ENCODE assay signal across 2 cellular contexts in the genomic region with DNA sequence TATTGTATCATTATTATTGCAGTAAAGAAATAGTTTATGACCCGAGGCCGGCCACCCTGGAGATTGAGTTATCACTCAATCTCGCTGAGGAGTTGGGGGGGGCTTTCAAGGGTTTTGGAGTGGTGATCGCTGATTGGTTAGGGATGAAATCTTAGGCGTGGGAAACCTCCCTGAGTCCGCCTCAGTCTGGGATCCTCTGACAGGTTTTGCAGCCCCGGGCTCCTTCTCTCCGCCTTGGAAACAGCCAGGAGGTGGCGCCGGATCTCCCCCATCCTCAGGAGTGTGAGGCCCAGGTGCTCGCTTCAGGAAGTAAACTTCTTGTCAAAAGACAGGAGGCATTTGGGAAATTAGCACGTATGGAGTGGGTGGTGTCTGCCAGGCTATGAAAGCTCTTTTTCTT.
TF ChIP-seq lines count a peak whose summit lies in the region.

No MANE protein-coding gene starts in this region.

TF ChIP-seq in HEK293, 187 proteins besides CTCF, POLR2A, EP300 and RAD21 (continued from another document and continues in another):
- TF ChIP-seq, protein P1, sequence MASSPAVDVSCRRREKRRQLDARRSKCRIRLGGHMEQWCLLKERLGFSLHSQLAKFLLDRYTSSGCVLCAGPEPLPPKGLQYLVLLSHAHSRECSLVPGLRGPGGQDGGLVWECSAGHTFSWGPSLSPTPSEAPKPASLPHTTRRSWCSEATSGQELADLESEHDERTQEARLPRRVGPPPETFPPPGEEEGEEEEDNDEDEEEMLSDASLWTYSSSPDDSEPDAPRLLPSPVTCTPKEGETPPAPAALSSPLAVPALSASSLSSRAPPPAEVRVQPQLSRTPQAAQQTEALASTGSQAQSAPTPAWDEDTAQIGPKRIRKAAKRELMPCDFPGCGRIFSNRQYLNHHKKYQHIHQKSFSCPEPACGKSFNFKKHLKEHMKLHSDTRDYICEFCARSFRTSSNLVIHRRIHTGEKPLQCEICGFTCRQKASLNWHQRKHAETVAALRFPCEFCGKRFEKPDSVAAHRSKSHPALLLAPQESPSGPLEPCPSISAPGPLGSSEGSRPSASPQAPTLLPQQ (tag by site-specific recombination; IDR thresholded peaks at IDR 0.05) = no peak
- TF ChIP-seq, protein P2, sequence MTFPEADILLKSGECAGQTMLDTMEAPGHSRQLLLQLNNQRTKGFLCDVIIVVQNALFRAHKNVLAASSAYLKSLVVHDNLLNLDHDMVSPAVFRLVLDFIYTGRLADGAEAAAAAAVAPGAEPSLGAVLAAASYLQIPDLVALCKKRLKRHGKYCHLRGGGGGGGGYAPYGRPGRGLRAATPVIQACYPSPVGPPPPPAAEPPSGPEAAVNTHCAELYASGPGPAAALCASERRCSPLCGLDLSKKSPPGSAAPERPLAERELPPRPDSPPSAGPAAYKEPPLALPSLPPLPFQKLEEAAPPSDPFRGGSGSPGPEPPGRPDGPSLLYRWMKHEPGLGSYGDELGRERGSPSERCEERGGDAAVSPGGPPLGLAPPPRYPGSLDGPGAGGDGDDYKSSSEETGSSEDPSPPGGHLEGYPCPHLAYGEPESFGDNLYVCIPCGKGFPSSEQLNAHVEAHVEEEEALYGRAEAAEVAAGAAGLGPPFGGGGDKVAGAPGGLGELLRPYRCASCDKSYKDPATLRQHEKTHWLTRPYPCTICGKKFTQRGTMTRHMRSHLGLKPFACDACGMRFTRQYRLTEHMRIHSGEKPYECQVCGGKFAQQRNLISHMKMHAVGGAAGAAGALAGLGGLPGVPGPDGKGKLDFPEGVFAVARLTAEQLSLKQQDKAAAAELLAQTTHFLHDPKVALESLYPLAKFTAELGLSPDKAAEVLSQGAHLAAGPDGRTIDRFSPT (tag by site-specific recombination; IDR thresholded peaks at IDR 0.05) = no peak
- TF ChIP-seq ZNF654 (tag by site-specific recombination; IDR thresholded peaks at IDR 0.05; ENCODE audit: low read depth) (peak; percentile 52), ZNF776 (tag by site-specific recombination; IDR thresholded peaks at IDR 0.05; ENCODE audit: borderline replicate concordance) (no peak), ZNF133 (tag by site-specific recombination; IDR thresholded peaks at IDR 0.05) (no peak), ZNF555 (tag by site-specific recombination; conservative IDR thresholded peaks at IDR 0.05) (no peak), ZBTB17 (tag by site-specific recombination; IDR thresholded peaks at IDR 0.05) (peak; percentile 60; the same call in 1 of the 2 replicates), ZNF426 (tag by site-specific recombination; IDR thresholded peaks at IDR 0.05) (no peak), KLF8 (tag by site-specific recombination; IDR thresholded peaks at IDR 0.05) (no peak), ZNF311 (tag by site-specific recombination; IDR thresholded peaks at IDR 0.05; ENCODE audit: borderline replicate concordance) (no peak)
- TF ChIP-seq, protein P3, sequence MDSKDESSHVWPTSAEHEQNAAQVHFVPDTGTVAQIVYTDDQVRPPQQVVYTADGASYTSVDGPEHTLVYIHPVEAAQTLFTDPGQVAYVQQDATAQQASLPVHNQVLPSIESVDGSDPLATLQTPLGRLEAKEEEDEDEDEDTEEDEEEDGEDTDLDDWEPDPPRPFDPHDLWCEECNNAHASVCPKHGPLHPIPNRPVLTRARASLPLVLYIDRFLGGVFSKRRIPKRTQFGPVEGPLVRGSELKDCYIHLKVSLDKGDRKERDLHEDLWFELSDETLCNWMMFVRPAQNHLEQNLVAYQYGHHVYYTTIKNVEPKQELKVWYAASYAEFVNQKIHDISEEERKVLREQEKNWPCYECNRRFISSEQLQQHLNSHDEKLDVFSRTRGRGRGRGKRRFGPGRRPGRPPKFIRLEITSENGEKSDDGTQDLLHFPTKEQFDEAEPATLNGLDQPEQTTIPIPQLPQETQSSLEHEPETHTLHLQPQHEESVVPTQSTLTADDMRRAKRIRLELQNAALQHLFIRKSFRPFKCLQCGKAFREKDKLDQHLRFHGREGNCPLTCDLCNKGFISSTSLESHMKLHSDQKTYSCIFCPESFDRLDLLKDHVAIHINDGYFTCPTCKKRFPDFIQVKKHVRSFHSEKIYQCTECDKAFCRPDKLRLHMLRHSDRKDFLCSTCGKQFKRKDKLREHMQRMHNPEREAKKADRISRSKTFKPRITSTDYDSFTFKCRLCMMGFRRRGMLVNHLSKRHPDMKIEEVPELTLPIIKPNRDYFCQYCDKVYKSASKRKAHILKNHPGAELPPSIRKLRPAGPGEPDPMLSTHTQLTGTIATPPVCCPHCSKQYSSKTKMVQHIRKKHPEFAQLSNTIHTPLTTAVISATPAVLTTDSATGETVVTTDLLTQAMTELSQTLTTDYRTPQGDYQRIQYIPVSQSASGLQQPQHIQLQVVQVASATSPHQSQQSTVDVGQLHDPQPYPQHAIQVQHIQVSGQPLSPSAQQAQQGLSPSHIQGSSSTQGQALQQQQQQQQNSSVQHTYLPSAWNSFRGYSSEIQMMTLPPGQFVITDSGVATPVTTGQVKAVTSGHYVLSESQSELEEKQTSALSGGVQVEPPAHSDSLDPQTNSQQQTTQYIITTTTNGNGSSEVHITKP (tag by site-specific recombination; IDR thresholded peaks at IDR 0.05) = 0 out of 2 replicates have a peak, but pooled peaks have one; percentile 32
- TF ChIP-seq, protein P4, sequence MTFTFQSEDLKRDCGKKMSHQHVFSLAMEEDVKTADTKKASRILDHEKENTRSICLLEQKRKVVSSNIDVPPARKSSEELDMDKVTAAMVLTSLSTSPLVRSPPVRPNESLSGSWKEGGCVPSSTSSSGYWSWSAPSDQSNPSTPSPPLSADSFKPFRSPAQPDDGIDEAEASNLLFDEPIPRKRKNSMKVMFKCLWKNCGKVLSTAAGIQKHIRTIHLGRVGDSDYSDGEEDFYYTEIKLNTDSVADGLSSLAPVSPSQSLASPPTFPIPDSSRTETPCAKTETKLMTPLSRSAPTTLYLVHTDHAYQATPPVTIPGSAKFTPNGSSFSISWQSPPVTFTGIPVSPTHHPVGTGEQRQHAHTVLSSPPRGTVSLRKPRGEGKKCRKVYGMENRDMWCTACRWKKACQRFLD (tag by site-specific recombination; IDR thresholded peaks at IDR 0.05) = no peak
- TF ChIP-seq, protein P5, sequence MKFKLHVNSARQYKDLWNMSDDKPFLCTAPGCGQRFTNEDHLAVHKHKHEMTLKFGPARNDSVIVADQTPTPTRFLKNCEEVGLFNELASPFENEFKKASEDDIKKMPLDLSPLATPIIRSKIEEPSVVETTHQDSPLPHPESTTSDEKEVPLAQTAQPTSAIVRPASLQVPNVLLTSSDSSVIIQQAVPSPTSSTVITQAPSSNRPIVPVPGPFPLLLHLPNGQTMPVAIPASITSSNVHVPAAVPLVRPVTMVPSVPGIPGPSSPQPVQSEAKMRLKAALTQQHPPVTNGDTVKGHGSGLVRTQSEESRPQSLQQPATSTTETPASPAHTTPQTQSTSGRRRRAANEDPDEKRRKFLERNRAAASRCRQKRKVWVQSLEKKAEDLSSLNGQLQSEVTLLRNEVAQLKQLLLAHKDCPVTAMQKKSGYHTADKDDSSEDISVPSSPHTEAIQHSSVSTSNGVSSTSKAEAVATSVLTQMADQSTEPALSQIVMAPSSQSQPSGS (tag by site-specific recombination; IDR thresholded peaks at IDR 0.05; ENCODE audit: low read depth) = no peak

TF ChIP-seq in endothelial cell of umbilical vein, 7 proteins besides CTCF, POLR2A, EP300 and RAD21 (continued from another document):
- TF ChIP-seq EZH2 (IDR thresholded peaks at IDR 0.05; ENCODE audit: borderline replicate concordance, low read depth, low read length, severe bottlenecking) (no peak), POLR2AphosphoS5 (IDR thresholded peaks at IDR 0.05; ENCODE audit: insufficient read depth, low read depth, low read length) (no peak)
